Comparison of ENCODE assay signal across 11 cellular contexts in the genomic region with DNA sequence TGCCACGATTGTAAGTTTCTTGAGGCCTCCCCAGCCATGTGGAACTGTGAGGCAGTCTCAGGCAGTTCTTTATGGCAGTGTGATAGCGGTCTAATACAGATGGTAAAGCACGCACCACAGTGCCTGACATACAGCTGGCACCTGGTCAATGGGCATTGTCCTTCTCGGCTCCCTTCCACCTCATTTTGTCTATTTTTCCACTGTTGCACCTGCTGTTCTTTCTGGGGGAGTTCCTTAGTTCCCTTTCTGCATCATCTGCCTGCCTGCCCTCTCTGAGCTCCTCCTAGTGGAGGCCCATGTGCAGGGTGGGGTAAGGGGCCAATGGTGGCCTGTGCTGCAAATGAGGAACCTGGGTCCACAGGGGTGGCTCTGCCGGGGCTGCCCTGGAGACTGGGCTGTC.
DNase-seq lines count a peak whose midpoint lies in the region; ATAC-seq lines count a peak whose summit lies in the region.
"Had no signal": no experiment of that assay in that cellular context is flagged by ENCODE, and none has a peak within 500 bp of the region (broad histone marks: within the 10 kb centered on the region; RNA-seq: fewer than 3 reads in every experiment).

No MANE protein-coding gene starts in this region.

- no peak overlapping the region for H3K27ac ChIP-seq in CD8-positive, alpha-beta memory T cell (ENCODE audit: low read depth, low read length)

- no peaks in the 10 kb centered on the region for H3K4me1 ChIP-seq in CD8-positive, alpha-beta memory T cell (ENCODE audit: insufficient read depth, low read length)

- H3K27me3 Mint-ChIP-seq in stimulated activated naive B cell treated with anti-CD40 and anti-IgM and Interleukin-4, amounts not matched to agents 10 μg/mL and 1 μg/mL and 100 μg/mL, for 72 hours, result no peaks in the 10 kb centered on the region
- peaks cover 1 to 3% of the 10 kb centered on the region in 2 donors for H3K27me3 Mint-ChIP-seq in CD8-positive, alpha-beta memory T cell
- H3K27me3 Mint-ChIP-seq: activated T-cell treated with anti-CD3 and anti-CD28 coated beads, Interleukin-2, amount 50 U/mL, for 24 hours had no signal

- no peak overlapping the region for H3K4me3 ChIP-seq in CD8-positive, alpha-beta memory T cell (ENCODE audit: low read length)

- H3K36me3 ChIP-seq in CD8-positive, alpha-beta memory T cell (ENCODE audit: insufficient read depth, low read length), result no peaks in the 10 kb centered on the region

- peak overlapping the region; percentile 82 for H3K27ac Mint-ChIP-seq in stimulated activated naive B cell treated with anti-CD40 and anti-IgM and Interleukin-4, amounts not matched to agents 10 μg/mL and 1 μg/mL and 100 μg/mL, for 72 hours
- H3K27ac Mint-ChIP-seq in CD8-positive, alpha-beta memory T cell, result no peak overlapping the region
- H3K27ac Mint-ChIP-seq: activated T-cell treated with anti-CD3 and anti-CD28 coated beads, Interleukin-2, amount 50 U/mL, for 24 hours had no signal

- H3K36me3 Mint-ChIP-seq in stimulated activated naive B cell treated with anti-CD40 and anti-IgM and Interleukin-4, amounts not matched to agents 10 μg/mL and 1 μg/mL and 100 μg/mL, for 72 hours, result peaks cover 3 to 12% of the 10 kb centered on the region in 2 donors
- no peaks in the 10 kb centered on the region for H3K36me3 Mint-ChIP-seq in CD8-positive, alpha-beta memory T cell

- no peaks in the 10 kb centered on the region for H3K27me3 ChIP-seq in CD8-positive, alpha-beta memory T cell (ENCODE audit: insufficient read depth, low read length, poor library complexity, severe bottlenecking)

- ATAC-seq in GM18909 (IDR thresholded peaks at IDR 0.05; ENCODE audit: poor library complexity, unreplicated experiment) (peak; percentile 85), HG02981 (IDR thresholded peaks at IDR 0.05; ENCODE audit: unreplicated experiment) (peak; percentile 64)
- ATAC-seq in stimulated activated naive B cell treated with anti-CD40 and anti-IgM and Interleukin-4, amounts not matched to agents 10 μg/mL and 1 μg/mL and 100 μg/mL, for 72 hours (replicated peaks), result peak; percentile 94 to 97

- H3K4me3 Mint-ChIP-seq in stimulated activated naive B cell treated with anti-CD40 and anti-IgM and Interleukin-4, amounts not matched to agents 10 μg/mL and 1 μg/mL and 100 μg/mL, for 72 hours, result peak overlapping the region; percentile 18 to 62
- no peak overlapping the region for H3K4me3 Mint-ChIP-seq in CD8-positive, alpha-beta memory T cell
- H3K4me3 Mint-ChIP-seq: activated T-cell treated with anti-CD3 and anti-CD28 coated beads, Interleukin-2, amount 50 U/mL, for 24 hours; neural crest cell had no signal

- CTCF ChIA-PET in CD8-positive, alpha-beta memory T cell (lab: Charles Lee), result no interaction called here

- no peaks in the 10 kb centered on the region for H3K9me3 ChIP-seq in CD8-positive, alpha-beta memory T cell (ENCODE audit: low read length)

- H3K9me3 Mint-ChIP-seq in stimulated activated naive B cell treated with anti-CD40 and anti-IgM and Interleukin-4, amounts not matched to agents 10 μg/mL and 1 μg/mL and 100 μg/mL, for 72 hours, result peaks cover 6 to 7% of the 10 kb centered on the region in 2 donors
- no peaks in the 10 kb centered on the region for H3K9me3 Mint-ChIP-seq in CD8-positive, alpha-beta memory T cell
- H3K9me3 Mint-ChIP-seq: activated T-cell treated with anti-CD3 and anti-CD28 coated beads, Interleukin-2, amount 50 U/mL, for 24 hours had no signal

- POLR2A ChIA-PET in CD8-positive, alpha-beta memory T cell (lab: Charles Lee), result no interaction called here

- peaks cover 24 to 30% of the 10 kb centered on the region in 2 donors for H3K4me1 Mint-ChIP-seq in stimulated activated naive B cell treated with anti-CD40 and anti-IgM and Interleukin-4, amounts not matched to agents 10 μg/mL and 1 μg/mL and 100 μg/mL, for 72 hours
- H3K4me1 Mint-ChIP-seq in CD8-positive, alpha-beta memory T cell, result no peaks in the 10 kb centered on the region
- H3K4me1 Mint-ChIP-seq: neural crest cell had no signal

- peak; percentile 78 for DNase-seq in SKM-1 treated with dmso at 0.1 percent for 144 hours (lab: John Stamatoyannopoulos, UW; ENCODE audit: unreplicated experiment)
- DNase-seq in stimulated activated naive B cell treated with anti-CD40 and anti-IgM and Interleukin-4, amounts not matched to agents 10 μg/mL and 1 μg/mL and 100 μg/mL, for 72 hours, result peak; percentile 52
- DNase-seq in stimulated activated CD4-positive, alpha-beta T cell treated with anti-CD3 and anti-CD28 coated beads, Interleukin-2, amount 100 ng/mL, for 48 hours, result no peak
- no peak for DNase-seq in NCI-H146 (lab: John Stamatoyannopoulos, UW)
- no peak for DNase-seq in CD8-positive, alpha-beta memory T cell
- DNase-seq: activated T-cell treated with anti-CD3 and anti-CD28 coated beads, Interleukin-2, amount 50 U/mL, for 24 hours; DMS53; stimulated activated naive CD4-positive, alpha-beta T cell had no signal

Comparison
In these comparisons a context has a peak if more than half of its experiments do, and no peak if none do; other contexts are left out.
1. DNase-seq: peak in SKM-1 treated with dmso at 0.1 percent for 144 hours (single experiment) and stimulated activated naive B cell treated with anti-CD40 and anti-IgM and Interleukin-4, amounts not matched to agents 10 μg/mL and 1 μg/mL and 100 μg/mL, for 72 hours (single experiment); none in stimulated activated CD4-positive, alpha-beta T cell treated with anti-CD3 and anti-CD28 coated beads, Interleukin-2, amount 100 ng/mL, for 48 hours (0 of 2), NCI-H146 (single experiment) and CD8-positive, alpha-beta memory T cell (0 of 5).
2. H3K4me3 Mint-ChIP-seq: peak in stimulated activated naive B cell treated with anti-CD40 and anti-IgM and Interleukin-4, amounts not matched to agents 10 μg/mL and 1 μg/mL and 100 μg/mL, for 72 hours (2 of 2); none in CD8-positive, alpha-beta memory T cell (0 of 7).
3. Peak in every context shown above with its lines, with median percentiles within 50 percentile points of each other: ATAC-seq.